Comparison of ENCODE assay signal across 15 cellular contexts in the genomic region with DNA sequence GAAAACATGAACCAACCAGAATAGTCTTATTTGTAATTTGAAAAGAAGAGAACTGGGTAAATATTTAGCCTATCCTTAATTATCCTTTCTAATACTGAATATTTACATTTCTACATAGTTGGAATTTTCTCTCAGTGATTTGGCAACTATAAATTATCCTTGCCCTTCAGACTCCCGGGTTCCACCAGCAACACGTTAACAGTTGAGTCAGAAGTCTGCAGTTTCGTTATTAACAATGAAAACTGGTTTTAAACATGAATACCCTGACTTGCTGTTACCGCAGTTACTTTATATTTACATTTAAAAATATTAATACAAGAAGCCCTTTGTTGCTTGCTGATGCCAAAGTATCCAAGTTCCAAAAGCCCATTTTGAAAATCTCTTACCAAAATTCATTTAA.
DNase-seq lines count a peak whose midpoint lies in the region; ATAC-seq and TF ChIP-seq lines count a peak whose summit lies in the region.
"Had no signal": no experiment of that assay in that cellular context is flagged by ENCODE, and none has a peak within 500 bp of the region (broad histone marks: within the 10 kb centered on the region; RNA-seq: fewer than 3 reads in every experiment).

No MANE protein-coding gene starts in this region.

- no peak for DNase-seq in CD8-positive, alpha-beta memory T cell
- no peak for DNase-seq in effector memory CD8-positive, alpha-beta T cell
- DNase-seq in NCI-H2227 (lab: John Stamatoyannopoulos, UW; ENCODE audit: unreplicated experiment) (no peak), GM23338 (ENCODE audit: low spot score) (no peak), immature natural killer cell (no peak)
- no peak for DNase-seq in stimulated activated naive CD8-positive, alpha-beta T cell treated with anti-CD3 and anti-CD28 coated beads, Interleukin-15, amount 100 ng/mL, for 72 hours
- DNase-seq: activated CD4-positive, alpha-beta T cell treated with anti-CD3 and anti-CD28 coated beads, Interleukin-2, amount 10 ng/mL, durations not matched to agents 24 days and 14 days; CD8-positive, alpha-beta T cell; left cardiac atrium; NCI-H446; ovary had no signal

- H3K36me3 ChIP-seq in CD8-positive, alpha-beta memory T cell (ENCODE audit: insufficient read depth, low read length): no peaks in the 10 kb centered on the region
- H3K36me3 ChIP-seq in GM23338 (ENCODE audit: insufficient read depth): no peaks in the 10 kb centered on the region
- H3K36me3 ChIP-seq: ovary had no signal

- H3K79me2 ChIP-seq in GM23338 (replicated peaks; ENCODE audit: insufficient read depth): no peaks in the 10 kb centered on the region

- no peaks in the 10 kb centered on the region for H3K27me3 ChIP-seq in CD8-positive, alpha-beta memory T cell (ENCODE audit: insufficient read depth, low read length, poor library complexity, severe bottlenecking)
- no peaks in the 10 kb centered on the region for H3K27me3 ChIP-seq in GM23338 (ENCODE audit: insufficient read depth)
- H3K27me3 ChIP-seq: ovary had no signal

- H3K4me3 Mint-ChIP-seq in CD8-positive, alpha-beta memory T cell: peak overlapping the region in 5 of 7 donors; percentile 65 to 86 (median 76)
- peak overlapping the region; percentile 58 to 73 for H3K4me3 Mint-ChIP-seq in effector memory CD8-positive, alpha-beta T cell
- H3K4me3 Mint-ChIP-seq in stimulated activated naive CD8-positive, alpha-beta T cell treated with anti-CD3 and anti-CD28 coated beads, Interleukin-15, amount 100 ng/mL, for 72 hours: no peak overlapping the region
- H3K4me3 Mint-ChIP-seq in GM23338 (no peak overlapping the region), immature natural killer cell (peak overlapping the region in 1 of 5 donors; percentile 77)
- H3K4me3 Mint-ChIP-seq: activated CD4-positive, alpha-beta T cell treated with anti-CD3 and anti-CD28 coated beads, Interleukin-2, amount 10 ng/mL, durations not matched to agents 24 days and 14 days had no signal

- no peaks in the 10 kb centered on the region for H3F3A ChIP-seq in GM23338 (replicated peaks; ENCODE audit: low read depth)

- no peaks in the 10 kb centered on the region for H4K20me1 ChIP-seq in GM23338 (replicated peaks; ENCODE audit: insufficient read depth)

- no peak overlapping the region for H3K27ac ChIP-seq in CD8-positive, alpha-beta memory T cell (ENCODE audit: low read depth, low read length)
- H3K27ac ChIP-seq in GM23338 (ENCODE audit: low read depth): no peak overlapping the region
- H3K27ac ChIP-seq: ovary, SK-N-MC had no signal

- H2AFZ ChIP-seq in GM23338: no peak overlapping the region

- peaks cover 14 to 22% (median 20%) of the 10 kb centered on the region in 3 donors for H3K4me1 Mint-ChIP-seq in CD8-positive, alpha-beta memory T cell
- H3K4me1 Mint-ChIP-seq in effector memory CD8-positive, alpha-beta T cell (ENCODE audit: low read depth in 2 of 2): peaks cover 7 to 14% of the 10 kb centered on the region in 2 donors
- peaks cover 9% of the 10 kb centered on the region for H3K4me1 Mint-ChIP-seq in stimulated activated naive CD8-positive, alpha-beta T cell treated with anti-CD3 and anti-CD28 coated beads, Interleukin-15, amount 100 ng/mL, for 72 hours
- H3K4me1 Mint-ChIP-seq in GM23338 (peaks cover 8% of the 10 kb centered on the region; the same call in 2 of the 3 replicates), immature natural killer cell (peaks cover 7 to 11% of the 10 kb centered on the region in 2 donors)

- POLR2A ChIA-PET in CD8-positive, alpha-beta memory T cell (lab: Charles Lee): no interaction called here

- H3K27me3 Mint-ChIP-seq in CD8-positive, alpha-beta memory T cell: no peaks in the 10 kb centered on the region
- no peaks in the 10 kb centered on the region for H3K27me3 Mint-ChIP-seq in effector memory CD8-positive, alpha-beta T cell
- peaks cover 15% of the 10 kb centered on the region for H3K27me3 Mint-ChIP-seq in stimulated activated naive CD8-positive, alpha-beta T cell treated with anti-CD3 and anti-CD28 coated beads, Interleukin-15, amount 100 ng/mL, for 72 hours
- H3K27me3 Mint-ChIP-seq in GM23338 (ENCODE audit: insufficient read depth, low read depth, poor library complexity) (peaks cover 6% of the 10 kb centered on the region), immature natural killer cell (ENCODE audit: low read depth in 3 of 3) (peaks cover 0 to 4% (median 2%) of the 10 kb centered on the region in 3 donors)

- H3K9me2 ChIP-seq in GM23338 (ENCODE audit: insufficient read depth): peaks cover 9% of the 10 kb centered on the region; the same call in 1 of the 2 replicates

- no peak overlapping the region for H3K27ac Mint-ChIP-seq in CD8-positive, alpha-beta memory T cell
- H3K27ac Mint-ChIP-seq in effector memory CD8-positive, alpha-beta T cell: peak overlapping the region in 1 of 2 donors; percentile 76
- no peak overlapping the region for H3K27ac Mint-ChIP-seq in stimulated activated naive CD8-positive, alpha-beta T cell treated with anti-CD3 and anti-CD28 coated beads, Interleukin-15, amount 100 ng/mL, for 72 hours
- H3K27ac Mint-ChIP-seq in GM23338 (no peak overlapping the region), immature natural killer cell (no peak overlapping the region)
- H3K27ac Mint-ChIP-seq: activated CD4-positive, alpha-beta T cell treated with anti-CD3 and anti-CD28 coated beads, Interleukin-2, amount 10 ng/mL, durations not matched to agents 24 days and 14 days; CD8-positive, alpha-beta T cell had no signal

- CTCF ChIA-PET in CD8-positive, alpha-beta memory T cell (lab: Charles Lee): no interaction called here

- ATAC-seq in GM18909 (IDR thresholded peaks at IDR 0.05; ENCODE audit: poor library complexity, unreplicated experiment): peak; percentile 39
- ATAC-seq in HG03095 (IDR thresholded peaks at IDR 0.05; ENCODE audit: unreplicated experiment): peak; percentile 42
- no peak for ATAC-seq in effector memory CD8-positive, alpha-beta T cell (replicated peaks)
- no peak for ATAC-seq in stimulated activated naive CD8-positive, alpha-beta T cell treated with anti-CD3 and anti-CD28 coated beads, Interleukin-15, amount 100 ng/mL, for 72 hours
- ATAC-seq in GM23338: no peak
- ATAC-seq: CD8-positive, alpha-beta T cell; esophagus mucosa; left cardiac atrium had no signal

- no peak for TF ChIP-seq CTCF in GM23338 (conservative IDR thresholded peaks at IDR 0.05; ENCODE audit: low read depth in 2 of 2)

- no peak overlapping the region for H3K4me3 ChIP-seq in CD8-positive, alpha-beta memory T cell (ENCODE audit: low read length)
- no peak overlapping the region for H3K4me3 ChIP-seq in GM23338
- H3K4me3 ChIP-seq: ovary, SK-N-MC had no signal

- H3K4me2 ChIP-seq in GM23338: no peak overlapping the region

- no peaks in the 10 kb centered on the region for H3K9me3 ChIP-seq in CD8-positive, alpha-beta memory T cell (ENCODE audit: low read length)
- H3K9me3 ChIP-seq: ovary had no signal

- no peaks in the 10 kb centered on the region for H3K4me1 ChIP-seq in CD8-positive, alpha-beta memory T cell (ENCODE audit: insufficient read depth, low read length)
- peaks cover 9% of the 10 kb centered on the region for H3K4me1 ChIP-seq in GM23338 (ENCODE audit: insufficient read depth)

- H3K9me3 Mint-ChIP-seq in CD8-positive, alpha-beta memory T cell: peaks cover 0 to 3% (median 0%) of the 10 kb centered on the region in 5 donors
- no peaks in the 10 kb centered on the region for H3K9me3 Mint-ChIP-seq in effector memory CD8-positive, alpha-beta T cell
- H3K9me3 Mint-ChIP-seq in stimulated activated naive CD8-positive, alpha-beta T cell treated with anti-CD3 and anti-CD28 coated beads, Interleukin-15, amount 100 ng/mL, for 72 hours: peaks cover 0 to 4% of the 10 kb centered on the region in 2 donors
- no peaks in the 10 kb centered on the region for H3K9me3 Mint-ChIP-seq in GM23338
- H3K9me3 Mint-ChIP-seq in immature natural killer cell: no peaks in the 10 kb centered on the region
- H3K9me3 Mint-ChIP-seq: CD8-positive, alpha-beta T cell had no signal

- peaks cover 0 to 4% (median 0%) of the 10 kb centered on the region in 3 donors for H3K36me3 Mint-ChIP-seq in CD8-positive, alpha-beta memory T cell
- H3K36me3 Mint-ChIP-seq in effector memory CD8-positive, alpha-beta T cell (ENCODE audit: insufficient read depth): no peaks in the 10 kb centered on the region
- H3K36me3 Mint-ChIP-seq in GM23338 (ENCODE audit: low read depth): no peaks in the 10 kb centered on the region
- H3K36me3 Mint-ChIP-seq in immature natural killer cell: peaks cover 0 to 3% (median 0%) of the 10 kb centered on the region in 3 donors
- H3K36me3 Mint-ChIP-seq: CD8-positive, alpha-beta T cell had no signal

TF ChIP-seq in GM23338, 12 proteins besides CTCF, POLR2A, EP300 and RAD21 (continues in another document):
- TF ChIP-seq ZNF114 (CRISPR knock-in tag; IDR thresholded peaks at IDR 0.05): no peak
- no peak for TF ChIP-seq EZH2 (IDR thresholded peaks at IDR 0.05; ENCODE audit: low read depth, unreplicated experiment)
- no peak for TF ChIP-seq ZNF331 (CRISPR knock-in tag; IDR thresholded peaks at IDR 0.05; ENCODE audit: low read depth)
- no peak for TF ChIP-seq EZH2phosphoT487 (IDR thresholded peaks at IDR 0.05; ENCODE audit: unreplicated experiment)
- no peak for TF ChIP-seq CREB1 (CRISPR knock-in tag; IDR thresholded peaks at IDR 0.05; ENCODE audit: low read depth)

Comparison
In these comparisons a context has a peak if more than half of its experiments do, and no peak if none do; other contexts are left out.
1. H3K4me3 Mint-ChIP-seq: peak in CD8-positive, alpha-beta memory T cell (5 of 7) and effector memory CD8-positive, alpha-beta T cell (2 of 2); none in stimulated activated naive CD8-positive, alpha-beta T cell treated with anti-CD3 and anti-CD28 coated beads, Interleukin-15, amount 100 ng/mL, for 72 hours (0 of 2) and GM23338 (single experiment).
2. ATAC-seq: peak in GM18909 (single experiment) and HG03095 (single experiment); none in effector memory CD8-positive, alpha-beta T cell (single experiment), stimulated activated naive CD8-positive, alpha-beta T cell treated with anti-CD3 and anti-CD28 coated beads, Interleukin-15, amount 100 ng/mL, for 72 hours (single experiment) and GM23338 (single experiment).